8 cellular contexts compared by ENCODE assay signal in genomic region chr20:64069614-64070243, GRCh38. TPM values are rescaled to one million over a fixed set of nuclear protein-coding genes. Genes with fewer than 3 reads are reported as not detected.
DNase-seq lines count a peak whose midpoint lies in the region; ATAC-seq and TF ChIP-seq lines count a peak whose summit lies in the region.

No MANE protein-coding gene starts in this region.

- TF ChIP-seq CTCF in AG10803 (conservative IDR thresholded peaks at IDR 0.05; ENCODE audit: low read length) (peak; percentile 63), GM13976 (IDR thresholded peaks at IDR 0.05; ENCODE audit: borderline replicate concordance, control extremely low read depth, extremely low read depth, insufficient read depth, missing control alignments) (peak; percentile 68), kidney epithelial cell (IDR thresholded peaks at IDR 0.05; ENCODE audit: insufficient read depth, low read length, poor library complexity, severe bottlenecking) (peak; percentile 93)

- ATAC-seq in GM18873 (IDR thresholded peaks at IDR 0.05; ENCODE audit: low FRiP score, unreplicated experiment) (no peak), GM18867 (IDR thresholded peaks at IDR 0.05; ENCODE audit: unreplicated experiment) (no peak), HG02763 (IDR thresholded peaks at IDR 0.05; ENCODE audit: unreplicated experiment) (no peak)

- peaks cover 34% of the 10 kb centered on the region for H3K4me1 Mint-ChIP-seq in activated T-helper 1 cell treated with anti-CD3 and anti-CD28 coated beads, Interleukin-12 subunit alpha, Interleukin-12 subunit beta, Interleukin-2, Interleukin-4 antibody, amounts not matched to agents 30 ng/mL and 10 ng/mL and 1 ng/mL, durations not matched to agents 14 hours and 24 hours and 36 hours (ENCODE audit: low read depth)

- H3K4me3 Mint-ChIP-seq in activated T-helper 1 cell treated with anti-CD3 and anti-CD28 coated beads, Interleukin-12 subunit alpha, Interleukin-12 subunit beta, Interleukin-2, Interleukin-4 antibody, amounts not matched to agents 30 ng/mL and 10 ng/mL and 1 ng/mL, durations not matched to agents 14 hours and 24 hours and 36 hours = peak overlapping the region; percentile 15

- H3K4me3 ChIP-seq in AG10803 (ENCODE audit: low read length) (no peak overlapping the region), kidney epithelial cell (ENCODE audit: low read depth, low read length) (no peak overlapping the region)

- peaks cover 7% of the 10 kb centered on the region for H3K36me3 Mint-ChIP-seq in activated T-helper 1 cell treated with anti-CD3 and anti-CD28 coated beads, Interleukin-12 subunit alpha, Interleukin-12 subunit beta, Interleukin-2, Interleukin-4 antibody, amounts not matched to agents 30 ng/mL and 10 ng/mL and 1 ng/mL, durations not matched to agents 14 hours and 24 hours and 36 hours (ENCODE audit: low read depth)

- H3K27me3 Mint-ChIP-seq in activated T-helper 1 cell treated with anti-CD3 and anti-CD28 coated beads, Interleukin-12 subunit alpha, Interleukin-12 subunit beta, Interleukin-2, Interleukin-4 antibody, amounts not matched to agents 30 ng/mL and 10 ng/mL and 1 ng/mL, durations not matched to agents 14 hours and 24 hours and 36 hours (ENCODE audit: insufficient read depth) = no peaks in the 10 kb centered on the region

- H3K9me3 Mint-ChIP-seq in activated T-helper 1 cell treated with anti-CD3 and anti-CD28 coated beads, Interleukin-12 subunit alpha, Interleukin-12 subunit beta, Interleukin-2, Interleukin-4 antibody, amounts not matched to agents 30 ng/mL and 10 ng/mL and 1 ng/mL, durations not matched to agents 14 hours and 24 hours and 36 hours = no peaks in the 10 kb centered on the region

- H3K27me3 ChIP-seq in kidney epithelial cell (ENCODE audit: control insufficient read depth, insufficient read depth, low read length) = no peaks in the 10 kb centered on the region

- no peaks in the 10 kb centered on the region for H3K36me3 ChIP-seq in kidney epithelial cell (ENCODE audit: control insufficient read depth, insufficient read depth, low read length)

- no peak overlapping the region for H3K27ac Mint-ChIP-seq in activated T-helper 1 cell treated with anti-CD3 and anti-CD28 coated beads, Interleukin-12 subunit alpha, Interleukin-12 subunit beta, Interleukin-2, Interleukin-4 antibody, amounts not matched to agents 30 ng/mL and 10 ng/mL and 1 ng/mL, durations not matched to agents 14 hours and 24 hours and 36 hours

- in situ Hi-C loops in GM13976 (cut with MboI; ENCODE audit: low sequenced_read_pairs, unreplicated experiment) = no loop called here

- no peak for DNase-seq in AG10803 (ENCODE audit: low read depth)
- DNase-seq in GM13976 (ENCODE audit: low spot score) = peak; percentile 75
- DNase-seq in activated T-helper 1 cell treated with anti-CD3 and anti-CD28 coated beads, Interleukin-12 subunit alpha, Interleukin-12 subunit beta, Interleukin-2, Interleukin-4 antibody, amounts not matched to agents 30 ng/mL and 10 ng/mL and 1 ng/mL, durations not matched to agents 14 hours and 24 hours and 36 hours (ENCODE audit: low spot score) = no peak
- no peak for DNase-seq in kidney epithelial cell (ENCODE audit: low read depth)
- no peak for DNase-seq in NCI-H1092 (lab: John Stamatoyannopoulos, UW)

- intact Hi-C loops in activated T-helper 1 cell treated with anti-CD3 and anti-CD28 coated beads, Interleukin-12 subunit alpha, Interleukin-12 subunit beta, Interleukin-2, Interleukin-4 antibody, amounts not matched to agents 30 ng/mL and 10 ng/mL and 1 ng/mL, durations not matched to agents 14 hours and 24 hours and 36 hours (cut with micrococcal nuclease) = loop anchor here (5.0 kb wide), 1 partner anchor 427 kb away; no protein-coding TSS in a partner anchor

RNA-seq across cellular contexts. Expression of gene TCEA2, which starts 6.7 kb away (rescaled TPM):
- 33.8 TPM in 2 replicates for total RNA-seq in activated T-helper 1 cell treated with anti-CD3 and anti-CD28 coated beads, Interleukin-12 subunit alpha, Interleukin-12 subunit beta, Interleukin-2, Interleukin-4 antibody, amounts not matched to agents 30 ng/mL and 10 ng/mL and 1 ng/mL, durations not matched to agents 14 hours and 24 hours and 36 hours
- total RNA-seq in kidney epithelial cell = 23.9 and 24.4 TPM in 2 replicates

RNA-seq across cellular contexts. Expression of gene RGS19, which starts 9.6 kb away (rescaled TPM):
- 54.7 and 55.9 TPM in 2 replicates for total RNA-seq in activated T-helper 1 cell treated with anti-CD3 and anti-CD28 coated beads, Interleukin-12 subunit alpha, Interleukin-12 subunit beta, Interleukin-2, Interleukin-4 antibody, amounts not matched to agents 30 ng/mL and 10 ng/mL and 1 ng/mL, durations not matched to agents 14 hours and 24 hours and 36 hours
- 13.1 and 14.1 TPM in 2 replicates for total RNA-seq in kidney epithelial cell

RNA-seq across cellular contexts. Expression of gene OPRL1, which starts 10.2 kb away (rescaled TPM):
- 0.16 and 0.20 TPM in 2 replicates for total RNA-seq in activated T-helper 1 cell treated with anti-CD3 and anti-CD28 coated beads, Interleukin-12 subunit alpha, Interleukin-12 subunit beta, Interleukin-2, Interleukin-4 antibody, amounts not matched to agents 30 ng/mL and 10 ng/mL and 1 ng/mL, durations not matched to agents 14 hours and 24 hours and 36 hours
- 0.21 and 0.68 TPM in 2 replicates for total RNA-seq in kidney epithelial cell

RNA-seq across cellular contexts. Expression of gene LKAAEAR1, which starts 14.5 kb away (rescaled TPM):
- 0.31 and 0.39 TPM in 2 replicates for total RNA-seq in activated T-helper 1 cell treated with anti-CD3 and anti-CD28 coated beads, Interleukin-12 subunit alpha, Interleukin-12 subunit beta, Interleukin-2, Interleukin-4 antibody, amounts not matched to agents 30 ng/mL and 10 ng/mL and 1 ng/mL, durations not matched to agents 14 hours and 24 hours and 36 hours
- total RNA-seq in kidney epithelial cell = not detected in 2 replicates

RNA-seq across cellular contexts. Expression of gene SOX18, which starts 20.3 kb away (rescaled TPM):
- 1.3 TPM in 2 replicates for total RNA-seq in activated T-helper 1 cell treated with anti-CD3 and anti-CD28 coated beads, Interleukin-12 subunit alpha, Interleukin-12 subunit beta, Interleukin-2, Interleukin-4 antibody, amounts not matched to agents 30 ng/mL and 10 ng/mL and 1 ng/mL, durations not matched to agents 14 hours and 24 hours and 36 hours
- 0.04 and 0.07 TPM in 2 replicates for total RNA-seq in kidney epithelial cell
